Comparison of ENCODE assay signal across 1 cellular context in genomic region chr19:50793558-50794065, GRCh38.
TF ChIP-seq lines count a peak whose summit lies in the region.

No MANE protein-coding gene starts in this region.

TF ChIP-seq in endothelial cell of umbilical vein, 7 proteins besides CTCF, POLR2A, EP300 and RAD21:
- TF ChIP-seq GATA2 (IDR thresholded peaks at IDR 0.05; ENCODE audit: insufficient read depth, insufficient read length, low read depth, low read length) (no peak), EZH2 (IDR thresholded peaks at IDR 0.05; ENCODE audit: borderline replicate concordance, low read depth, low read length, severe bottlenecking) (no peak), FOS (IDR thresholded peaks at IDR 0.05; ENCODE audit: borderline replicate concordance, insufficient read depth, low read length) (no peak), MAX (IDR thresholded peaks at IDR 0.05; ENCODE audit: insufficient read depth, insufficient read length) (no peak), JUN (IDR thresholded peaks at IDR 0.05; ENCODE audit: borderline replicate concordance, insufficient read depth, insufficient read length, low read depth) (no peak), MYC (IDR thresholded peaks at IDR 0.05; ENCODE audit: low read depth, low read length) (no peak), POLR2AphosphoS5 (IDR thresholded peaks at IDR 0.05; ENCODE audit: insufficient read depth, low read depth, low read length) (no peak)
